In genomic region chr2:23900927-23901322, GRCh38 we compare ENCODE assay signal across 8 cellular contexts.
DNase-seq lines count a peak whose midpoint lies in the region; ATAC-seq lines count a peak whose summit lies in the region.
"Had no signal": no experiment of that assay in that cellular context is flagged by ENCODE, and none has a peak within 500 bp of the region (broad histone marks: within the 10 kb centered on the region; RNA-seq: fewer than 3 reads in every experiment).

No MANE protein-coding gene starts in this region.

- DNase-seq in HCEC 1CT (peak; percentile 77), SW480 (ENCODE audit: low spot score) (peak; percentile 40), fibroblast of the conjunctiva (ENCODE audit: low read depth) (peak; percentile 66), smooth muscle cell of the brain vasculature (ENCODE audit: low read depth, low spot score) (peak; percentile 56), SHP77 (lab: John Stamatoyannopoulos, UW) (no peak)
- DNase-seq: NCI-H345 had no signal

- no peak for ATAC-seq in HG02798 (IDR thresholded peaks at IDR 0.05; ENCODE audit: poor library complexity, unreplicated experiment)
- no peak for ATAC-seq in GM21786 (IDR thresholded peaks at IDR 0.05; ENCODE audit: unreplicated experiment)

Comparison
In these comparisons a context has a peak if more than half of its experiments do, and no peak if none do; other contexts are left out.
1. DNase-seq: peak in HCEC 1CT (single experiment), SW480 (single experiment), fibroblast of the conjunctiva (single experiment) and smooth muscle cell of the brain vasculature (single experiment); none in SHP77 (0 of 2).